ENCODE assay signal across 1 cellular context in the genomic region with DNA sequence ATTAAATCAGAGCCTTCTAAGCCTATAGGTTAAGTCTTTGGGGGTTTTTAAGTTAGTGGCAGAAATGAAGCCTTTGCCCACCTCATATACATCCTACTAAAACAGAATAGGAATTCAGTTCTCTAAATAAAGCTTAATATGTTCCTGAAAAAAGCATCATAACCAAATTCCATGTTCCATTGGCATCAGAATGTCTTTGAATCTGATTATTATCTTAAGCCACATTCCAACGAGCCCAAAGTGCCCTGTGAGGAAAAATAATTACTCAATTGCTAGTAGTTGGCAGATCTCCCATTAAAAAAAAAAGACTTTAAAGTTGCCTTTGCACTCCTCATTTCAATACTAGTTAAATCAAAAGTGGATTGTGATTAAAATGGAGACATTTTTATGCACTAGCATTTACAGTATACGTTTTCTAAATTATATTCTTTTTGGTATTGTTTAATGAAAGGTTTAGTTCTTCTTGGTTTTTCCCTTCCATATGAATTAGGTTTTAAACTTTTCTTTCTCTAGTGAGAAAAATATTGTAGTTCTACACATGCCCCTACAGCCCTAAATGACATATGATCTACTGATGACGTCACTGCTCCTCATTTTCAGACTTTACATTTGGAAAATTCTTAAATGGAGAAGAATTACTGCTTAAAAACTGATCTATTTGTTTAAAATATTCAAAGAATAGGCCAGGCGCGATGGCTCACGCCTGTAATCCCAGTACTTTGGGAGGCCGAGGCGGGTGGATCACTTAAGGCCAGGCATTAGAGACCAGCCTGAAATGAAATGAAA.
TF ChIP-seq lines count a peak whose summit lies in the region.

No MANE protein-coding gene starts in this region.

TF ChIP-seq in SK-N-SH treated with all-trans-retinoic acid at 6 μM for 48 hours, 23 proteins besides CTCF, POLR2A, EP300 and RAD21 (continued from another document):
- TF ChIP-seq, protein P1, sequence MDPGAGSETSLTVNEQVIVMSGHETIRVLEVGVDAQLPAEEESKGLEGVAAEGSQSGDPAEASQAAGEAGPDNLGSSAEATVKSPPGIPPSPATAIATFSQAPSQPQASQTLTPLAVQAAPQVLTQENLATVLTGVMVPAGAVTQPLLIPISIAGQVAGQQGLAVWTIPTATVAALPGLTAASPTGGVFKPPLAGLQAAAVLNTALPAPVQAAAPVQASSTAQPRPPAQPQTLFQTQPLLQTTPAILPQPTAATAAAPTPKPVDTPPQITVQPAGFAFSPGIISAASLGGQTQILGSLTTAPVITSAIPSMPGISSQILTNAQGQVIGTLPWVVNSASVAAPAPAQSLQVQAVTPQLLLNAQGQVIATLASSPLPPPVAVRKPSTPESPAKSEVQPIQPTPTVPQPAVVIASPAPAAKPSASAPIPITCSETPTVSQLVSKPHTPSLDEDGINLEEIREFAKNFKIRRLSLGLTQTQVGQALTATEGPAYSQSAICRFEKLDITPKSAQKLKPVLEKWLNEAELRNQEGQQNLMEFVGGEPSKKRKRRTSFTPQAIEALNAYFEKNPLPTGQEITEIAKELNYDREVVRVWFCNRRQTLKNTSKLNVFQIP (CRISPR knock-in tag; IDR thresholded peaks at IDR 0.05; ENCODE audit: borderline replicate concordance, low read depth): no peak
- TF ChIP-seq ZFP30 (CRISPR knock-in tag; IDR thresholded peaks at IDR 0.05): no peak
- no peak for TF ChIP-seq RARB (CRISPR knock-in tag; IDR thresholded peaks at IDR 0.05)
- no peak for TF ChIP-seq ESRRG (CRISPR knock-in tag; IDR thresholded peaks at IDR 0.05)
- TF ChIP-seq ZNF8 (CRISPR knock-in tag; IDR thresholded peaks at IDR 0.05): no peak
- no peak for TF ChIP-seq CSDC2 (CRISPR knock-in tag; IDR thresholded peaks at IDR 0.05)
